In the genomic region with DNA sequence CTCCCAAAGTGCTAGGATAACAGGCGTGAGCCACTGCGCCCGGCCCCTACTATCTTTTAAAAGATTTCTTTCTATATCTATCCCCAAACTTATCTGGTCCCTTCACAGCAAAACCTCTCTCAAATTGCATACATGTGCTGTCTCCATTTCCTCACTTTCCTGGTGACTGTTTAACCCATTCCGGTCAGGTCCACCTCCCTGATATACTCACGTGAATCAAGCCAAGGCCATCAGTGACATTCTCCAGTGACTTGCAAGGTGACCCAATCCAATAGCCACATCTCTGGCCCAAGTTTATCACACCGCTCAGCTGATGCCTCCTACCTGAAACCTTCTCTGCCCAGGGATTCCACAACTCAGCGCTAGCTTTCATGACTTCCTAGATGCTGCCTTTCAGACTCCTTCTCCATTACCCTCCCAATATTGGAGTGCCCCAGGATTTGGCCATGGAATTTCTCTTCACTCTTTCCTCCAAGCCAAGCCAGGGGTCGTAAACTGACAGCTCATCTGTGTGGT, we compare ENCODE assay signal across 8 cellular contexts. TPM values are rescaled to one million over a fixed set of nuclear protein-coding genes. Genes with fewer than 3 reads are reported as not detected.
DNase-seq lines count a peak whose midpoint lies in the region; ATAC-seq and TF ChIP-seq lines count a peak whose summit lies in the region.
"Had no signal": no experiment of that assay in that cellular context is flagged by ENCODE, and none has a peak within 500 bp of the region (broad histone marks: within the 10 kb centered on the region; RNA-seq: fewer than 3 reads in every experiment).

No MANE protein-coding gene starts in this region.

- H3K4me1 ChIP-seq in GM23338 (ENCODE audit: insufficient read depth) (peaks cover 16% of the 10 kb centered on the region), esophagus squamous epithelium (peaks cover 21 to 62% (median 30%) of the 10 kb centered on the region in 3 donors), smooth muscle cell (ENCODE audit: low read depth) (peaks cover 14% of the 10 kb centered on the region)

- no peaks in the 10 kb centered on the region for H3K9me3 Mint-ChIP-seq in GM23338

- 85 to 88% methylated on average over 8 of the region's 8 CpGs for WGBS in esophagus squamous epithelium, 2 donors
- WGBS in smooth muscle cell (ENCODE audit: low lambda C conversion rate) = 90% methylated on average over 8 of the region's 8 CpGs

- POLR2A ChIA-PET in RWPE1 (lab: Yijun Ruan, JAX; ENCODE audit: low non-redundant PET) = no interaction called here

- H3K9me3 ChIP-seq in esophagus squamous epithelium (no peaks in the 10 kb centered on the region), smooth muscle cell (replicated peaks; ENCODE audit: low read depth) (no peaks in the 10 kb centered on the region)

- H4K20me1 ChIP-seq in GM23338 (replicated peaks; ENCODE audit: insufficient read depth) (peaks cover 12% of the 10 kb centered on the region), smooth muscle cell (ENCODE audit: low read depth) (peaks cover 26% of the 10 kb centered on the region)

- H3K27ac ChIP-seq in GM23338 (ENCODE audit: low read depth) (no peak overlapping the region), RWPE1 (peak overlapping the region; percentile 99), esophagus squamous epithelium (peak overlapping the region in 3 of 4 donors; percentile 100), smooth muscle cell (ENCODE audit: low read depth) (peak overlapping the region; percentile 99)

- H3K27me3 Mint-ChIP-seq in GM23338 (ENCODE audit: insufficient read depth, low read depth, poor library complexity) = peaks cover 2% of the 10 kb centered on the region

- CTCF ChIA-PET in RWPE1 (lab: Yijun Ruan, JAX) = interaction anchor here (0.9 to 2.6 kb wide), 5 partner anchors 14 to 256 kb away, joined by 3 to 15 read pairs (median 5); no protein-coding TSS in a partner anchor

- ATAC-seq in GM23338 (no peak), GM21737 (IDR thresholded peaks at IDR 0.05; ENCODE audit: unreplicated experiment) (no peak)

- H3K4me3 ChIP-seq in GM23338 (peak overlapping the region; percentile 79), esophagus squamous epithelium (peak overlapping the region in 2 of 4 donors; percentile 89 to 98), smooth muscle cell (peak overlapping the region; percentile 96)

- H3F3A ChIP-seq in GM23338 (replicated peaks; ENCODE audit: low read depth) (peaks cover 12% of the 10 kb centered on the region; the same call in 1 of the 2 replicates), smooth muscle cell (ENCODE audit: low read depth) (peaks cover 13% of the 10 kb centered on the region)

- H3K36me3 Mint-ChIP-seq in GM23338 (ENCODE audit: low read depth) = peaks cover 4% of the 10 kb centered on the region; the same call in 2 of the 3 replicates

- peak overlapping the region; percentile 57 for H3K9ac ChIP-seq in smooth muscle cell (ENCODE audit: low read depth)

- TF ChIP-seq POLR2A in esophagus squamous epithelium (IDR thresholded peaks at IDR 0.05) = no peak

- H3K4me3 Mint-ChIP-seq in GM23338 = peak overlapping the region; percentile 83

- H3K27me3 ChIP-seq in GM23338 (ENCODE audit: insufficient read depth) (no peaks in the 10 kb centered on the region), esophagus squamous epithelium (no peaks in the 10 kb centered on the region), smooth muscle cell (ENCODE audit: low read depth) (no peaks in the 10 kb centered on the region)

- intact Hi-C loops in esophagus squamous epithelium (cut with DNase I) = loop anchor here (10.0 kb wide), 1 partner anchor 104 kb away; a partner anchor contains a TSS

- no peak for DNase-seq in GM23338 (ENCODE audit: low spot score)
- DNase-seq in RWPE1 (ENCODE audit: low spot score) = no peak
- no peak for DNase-seq in esophagus squamous epithelium (lab: John Stamatoyannopoulos, UW)
- DNase-seq in smooth muscle cell (lab: John Stamatoyannopoulos, UW; ENCODE audit: unreplicated experiment) = no peak
- DNase-seq in epidermal melanocyte (ENCODE audit: insufficient read length, low spot score) = no peak
- DNase-seq in CD1c-positive myeloid dendritic cell (ENCODE audit: extremely low spot score) = no peak
- DNase-seq: T1000 had no signal

- no peak overlapping the region; the same call in 1 of the 2 replicates for H3K27ac Mint-ChIP-seq in GM23338

- H3K9me2 ChIP-seq in GM23338 (ENCODE audit: insufficient read depth) = no peaks in the 10 kb centered on the region

- peaks cover 19% of the 10 kb centered on the region for H3K4me1 Mint-ChIP-seq in GM23338

- H3K36me3 ChIP-seq in GM23338 (ENCODE audit: insufficient read depth) = no peaks in the 10 kb centered on the region; the same call in 1 of the 2 replicates
- no peaks in the 10 kb centered on the region for H3K36me3 ChIP-seq in esophagus squamous epithelium
- no peaks in the 10 kb centered on the region for H3K36me3 ChIP-seq in smooth muscle cell (ENCODE audit: low read depth)

- H3K79me2 ChIP-seq in GM23338 (replicated peaks; ENCODE audit: insufficient read depth) (peaks cover 71% of the 10 kb centered on the region), smooth muscle cell (ENCODE audit: low read depth) (peaks cover 41% of the 10 kb centered on the region)

- H2AFZ ChIP-seq in GM23338 (no peak overlapping the region), smooth muscle cell (ENCODE audit: low read depth) (no peak overlapping the region)

- H3K4me2 ChIP-seq in GM23338 (peak overlapping the region; percentile 88), smooth muscle cell (peak overlapping the region; percentile 89)

- TF ChIP-seq CTCF in GM23338 (conservative IDR thresholded peaks at IDR 0.05; ENCODE audit: low read depth in 2 of 2) (no peak), RWPE1 (conservative IDR thresholded peaks at IDR 0.05; ENCODE audit: low read depth) (no peak), esophagus squamous epithelium (IDR thresholded peaks at IDR 0.05) (no peak), smooth muscle cell (IDR thresholded peaks at IDR 0.05; ENCODE audit: borderline replicate concordance, insufficient read depth, poor library complexity, severe bottlenecking) (no peak)

TF ChIP-seq in GM23338, 12 proteins besides CTCF, POLR2A, EP300 and RAD21 (continues in another document):
- TF ChIP-seq ZNF114 (CRISPR knock-in tag; IDR thresholded peaks at IDR 0.05) (no peak), CREB1 (CRISPR knock-in tag; IDR thresholded peaks at IDR 0.05; ENCODE audit: low read depth) (no peak), EZH2phosphoT487 (IDR thresholded peaks at IDR 0.05; ENCODE audit: unreplicated experiment) (no peak), JUNB (IDR thresholded peaks at IDR 0.05; ENCODE audit: unreplicated experiment) (no peak), NANOG (IDR thresholded peaks at IDR 0.05; ENCODE audit: borderline replicate concordance) (no peak)

RNA-seq across cellular contexts. Expression of a gene that starts 1.4 kb away (rescaled TPM):
- total RNA-seq in GM23338 (2014; rRNA removed; shearing (Covaris generic)) = 64.5 and 81.0 TPM in 2 replicates
- polyA plus RNA-seq in GM23338 (2016; fragmentation: Nextera tagmentation; extraction: Ambion mirVana) (67.7 and 72.3 TPM in 2 replicates), smooth muscle cell (28.4 and 34.8 TPM in 2 replicates)
- total RNA-seq in esophagus squamous epithelium (10 to 100 TPM; 29.9 to 35.5 (median 33.5) TPM), smooth muscle cell (32.4 and 37.3 TPM in 2 replicates)

RNA-seq across cellular contexts. Expression of a gene that starts 32.3 kb away (rescaled TPM):
- total RNA-seq in GM23338 (2014; rRNA removed; shearing (Covaris generic)) = 7.4 and 22.4 TPM in 2 replicates
- 6.8 and 7.6 TPM in 2 replicates for polyA plus RNA-seq in GM23338 (2016; fragmentation: Nextera tagmentation; extraction: Ambion mirVana)
- total RNA-seq in esophagus squamous epithelium = 10 to 100 TPM in 3 of 4 donors, 1 to 10 TPM in 1; 6.6 to 24.0 (median 15.6) TPM
- 10.7 and 26.6 TPM in 2 replicates for total RNA-seq in smooth muscle cell
- polyA plus RNA-seq in smooth muscle cell = 47.3 and 57.2 TPM in 2 replicates
